ENCODE assay signal across 21 cellular contexts in genomic region chr12:32989705-32990104, GRCh38.
"Had no signal": no experiment of that assay in that cellular context is flagged by ENCODE, and none has a peak within 500 bp of the region (broad histone marks: within the 10 kb centered on the region; RNA-seq: fewer than 3 reads in every experiment).

No MANE protein-coding gene starts in this region.

- FAIRE-seq: colon, urothelium cell line had no signal

- H3K27me3 ChIP-seq: ascending aorta, ovary, tibial artery had no signal

- DNase-seq: activated CD4-positive, alpha-beta T cell treated with anti-CD3 and anti-CD28 coated beads, Interleukin-2, amount 10 ng/mL, durations not matched to agents 7 days and 5 days; activated CD4-positive, CD25-positive, alpha-beta regulatory T cell treated with anti-CD3 and anti-CD28 coated beads, Interleukin-2, amount 50 U/mL, for 72 hours; activated CD8-positive, alpha-beta T cell treated with anti-CD3 and anti-CD28 coated beads, Interleukin-2, amount 10 ng/mL, durations not matched to agents 7 days and 5 days; activated T-cell treated with anti-CD3 and anti-CD28 coated beads, Interleukin-2, amount 50 U/mL, for 24 hours; effector memory CD8-positive, alpha-beta T cell; heart right ventricle; left ventricle myocardium inferior; midbrain; natural killer cell; ovary; right cardiac atrium; stimulated activated CD4-positive, alpha-beta T cell treated with anti-CD3 and anti-CD28 coated beads, Interleukin-1b, Interleukin-23, amount 100 ng/mL, for 48 hours; substantia nigra; tibial artery had no signal

- H3K4me1 ChIP-seq: ascending aorta, heart right ventricle, left ventricle myocardium inferior, tibial artery had no signal

- H3K36me3 Mint-ChIP-seq: activated naive CD4-positive, alpha-beta T cell treated with anti-CD3 and anti-CD28 coated beads, Interleukin-2, amount 50 U/mL, for 72 hours; natural killer cell had no signal

- H3K9me3 Mint-ChIP-seq: activated CD4-positive, alpha-beta T cell treated with anti-CD3 and anti-CD28 coated beads, Interleukin-2, amount 10 ng/mL, durations not matched to agents 7 days and 5 days; activated T-cell treated with anti-CD3 and anti-CD28 coated beads, Interleukin-2, amount 50 U/mL, for 24 hours; central memory CD8-positive, alpha-beta T cell; effector memory CD8-positive, alpha-beta T cell; stimulated activated naive CD8-positive, alpha-beta T cell treated with anti-CD3 and anti-CD28 coated beads, Interleukin-15, Interleukin-2, amounts not matched to agents 100 ng/mL and 50 ng/mL, for 24 hours had no signal

- H3K36me3 ChIP-seq: ascending aorta, heart right ventricle, left ventricle myocardium inferior, ovary, tibial artery had no signal

- H3K27me3 Mint-ChIP-seq: activated CD4-positive, alpha-beta T cell treated with anti-CD3 and anti-CD28 coated beads, Interleukin-2, amount 10 ng/mL, durations not matched to agents 7 days and 5 days; activated T-cell treated with anti-CD3 and anti-CD28 coated beads, Interleukin-2, amount 50 U/mL, for 24 hours; central memory CD8-positive, alpha-beta T cell; stimulated activated naive CD8-positive, alpha-beta T cell treated with anti-CD3 and anti-CD28 coated beads, Interleukin-15, Interleukin-2, amounts not matched to agents 100 ng/mL and 50 ng/mL, for 24 hours had no signal

- H3K4me1 Mint-ChIP-seq: activated CD4-positive, alpha-beta T cell treated with anti-CD3 and anti-CD28 coated beads, Interleukin-2, amount 10 ng/mL, durations not matched to agents 7 days and 5 days; activated T-helper 17 cell treated with anti-CD3 and anti-CD28 coated beads, Interleukin-2, amount 50 U/mL, for 72 hours; central memory CD8-positive, alpha-beta T cell; natural killer cell had no signal

- H3K4me3 Mint-ChIP-seq: activated CD4-positive, alpha-beta T cell treated with anti-CD3 and anti-CD28 coated beads, Interleukin-2, amount 10 ng/mL, durations not matched to agents 7 days and 5 days; activated CD8-positive, alpha-beta T cell treated with anti-CD3 and anti-CD28 coated beads, Interleukin-2, amount 10 ng/mL, durations not matched to agents 7 days and 5 days; activated T-cell treated with anti-CD3 and anti-CD28 coated beads, Interleukin-2, amount 50 U/mL, for 24 hours; activated T-helper 17 cell treated with anti-CD3 and anti-CD28 coated beads, Interleukin-2, amount 50 U/mL, for 72 hours; central memory CD8-positive, alpha-beta T cell; effector memory CD8-positive, alpha-beta T cell; natural killer cell; stimulated activated naive CD8-positive, alpha-beta T cell treated with anti-CD3 and anti-CD28 coated beads, Interleukin-15, Interleukin-2, amounts not matched to agents 100 ng/mL and 50 ng/mL, for 24 hours had no signal

- H3K27ac Mint-ChIP-seq: activated CD4-positive, alpha-beta T cell treated with anti-CD3 and anti-CD28 coated beads, Interleukin-2, amount 10 ng/mL, durations not matched to agents 7 days and 5 days; activated CD8-positive, alpha-beta T cell treated with anti-CD3 and anti-CD28 coated beads, Interleukin-2, amount 10 ng/mL, durations not matched to agents 7 days and 5 days; activated naive CD4-positive, alpha-beta T cell treated with anti-CD3 and anti-CD28 coated beads, Interleukin-2, amount 50 U/mL, for 72 hours; activated T-cell treated with anti-CD3 and anti-CD28 coated beads, Interleukin-2, amount 50 U/mL, for 24 hours; activated T-helper 17 cell treated with anti-CD3 and anti-CD28 coated beads, Interleukin-2, amount 50 U/mL, for 72 hours; effector memory CD8-positive, alpha-beta T cell; natural killer cell; stimulated activated naive CD8-positive, alpha-beta T cell treated with anti-CD3 and anti-CD28 coated beads, Interleukin-15, Interleukin-2, amounts not matched to agents 100 ng/mL and 50 ng/mL, for 24 hours had no signal

- H3K9me3 ChIP-seq: ascending aorta, heart right ventricle, left ventricle myocardium inferior, ovary, tibial artery had no signal

- H3K4me3 ChIP-seq: ascending aorta, heart right ventricle, left ventricle myocardium inferior, ovary, tibial artery had no signal

- ATAC-seq: activated CD8-positive, alpha-beta T cell treated with anti-CD3 and anti-CD28 coated beads, Interleukin-2, amount 10 ng/mL, durations not matched to agents 7 days and 5 days; activated naive CD4-positive, alpha-beta T cell treated with anti-CD3 and anti-CD28 coated beads, Interleukin-2, amount 50 U/mL, for 72 hours; activated T-helper 17 cell treated with anti-CD3 and anti-CD28 coated beads, Interleukin-2, amount 50 U/mL, for 72 hours; effector memory CD8-positive, alpha-beta T cell; heart right ventricle; natural killer cell; right cardiac atrium had no signal

- H3K27ac ChIP-seq: ascending aorta, heart right ventricle, left ventricle myocardium inferior, ovary, tibial artery had no signal
